ENCODE assay signal across 24 cellular contexts in the genomic region with DNA sequence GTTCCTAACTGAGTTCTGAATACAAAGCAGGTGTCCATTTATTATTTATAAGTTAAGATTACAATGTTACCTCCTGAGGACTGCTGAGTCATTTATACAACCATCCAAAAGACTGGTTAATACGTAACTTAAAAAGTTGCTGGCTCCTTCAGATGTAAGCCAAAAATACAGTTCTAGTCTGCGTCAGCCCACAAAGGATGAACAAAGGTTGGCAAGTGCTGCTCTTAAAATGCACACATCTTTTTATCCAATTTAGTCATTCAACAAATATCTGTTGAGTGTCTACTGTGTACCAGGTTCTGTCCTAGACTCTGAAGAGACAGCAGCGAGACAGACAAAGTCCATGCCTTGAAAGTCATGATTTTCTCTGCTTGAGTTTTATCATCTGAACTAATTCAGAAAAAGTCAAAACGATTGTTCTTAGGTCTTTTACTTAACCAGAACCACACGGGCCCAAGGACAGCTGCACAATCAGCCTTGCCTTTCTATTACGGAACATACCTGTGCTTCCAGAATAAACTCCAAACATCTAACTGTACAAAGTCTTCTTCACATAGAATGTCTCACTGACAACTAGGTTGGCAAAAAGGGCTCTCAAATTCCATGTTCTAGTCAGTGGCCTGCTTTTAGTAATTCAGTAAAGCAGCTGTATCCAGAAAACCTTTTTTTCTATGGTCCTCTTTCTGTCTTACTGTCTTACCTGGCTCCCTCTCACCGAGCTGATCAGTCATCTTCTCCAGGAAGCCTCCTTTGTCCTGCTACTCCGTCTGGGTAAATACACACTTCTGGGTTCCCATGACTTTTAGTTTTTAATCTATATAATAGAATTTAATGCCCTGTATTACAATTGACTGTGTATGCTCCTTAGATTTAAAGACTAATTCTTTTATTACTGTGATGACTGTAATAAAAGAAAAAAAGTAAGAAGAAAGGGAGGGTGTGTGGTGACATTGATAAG. TPM values are rescaled to one million over a fixed set of nuclear protein-coding genes. Genes with fewer than 3 reads are reported as not detected.
DNase-seq lines count a peak whose midpoint lies in the region; ATAC-seq, FAIRE-seq and TF ChIP-seq lines count a peak whose summit lies in the region.
"Had no signal": no experiment of that assay in that cellular context is flagged by ENCODE, and none has a peak within 500 bp of the region (broad histone marks: within the 10 kb centered on the region; RNA-seq: fewer than 3 reads in every experiment).

No MANE protein-coding gene starts in this region.

- no peaks in the 10 kb centered on the region; the same call in 1 of the 2 replicates for H3K27me3 ChIP-seq in IMR-90 (ENCODE audit: control insufficient read depth, insufficient read depth, low read length)
- H3K27me3 ChIP-seq in pancreas, result no peaks in the 10 kb centered on the region
- no peaks in the 10 kb centered on the region for H3K27me3 ChIP-seq in PC-9 (ENCODE audit: insufficient read depth, low read depth)
- H3K27me3 ChIP-seq: dorsolateral prefrontal cortex, right atrium auricular region, tibial nerve had no signal

- no peak overlapping the region for H2BK5ac ChIP-seq in IMR-90 (ENCODE audit: low read depth, low read length, poor library complexity, severe bottlenecking)

- intact Hi-C loops in IMR-90 (cut with micrococcal nuclease), result no loop called here
- intact Hi-C loops in kidney (cut with DNase I), result no loop called here
- intact Hi-C loops in pancreas (cut with DNase I), result no loop called here
- intact Hi-C loops in PC-9 (cut with micrococcal nuclease; ENCODE audit: unreplicated experiment), result no loop called here

- no peaks in the 10 kb centered on the region for H3K79me2 ChIP-seq in PC-9 (ENCODE audit: low read depth)

- no peak overlapping the region for H2BK20ac ChIP-seq in IMR-90 (ENCODE audit: low read depth, low read length)

- H3K23ac ChIP-seq in IMR-90 (ENCODE audit: low read depth, low read length), result no peak overlapping the region

- no peaks in the 10 kb centered on the region for H4K20me1 ChIP-seq in IMR-90 (ENCODE audit: insufficient read depth, low read length)
- no peaks in the 10 kb centered on the region for H4K20me1 ChIP-seq in PC-9 (ENCODE audit: insufficient read depth)

- H3K4me3 ChIP-seq in IMR-90 (ENCODE audit: insufficient read depth, low read depth, low read length) (no peak overlapping the region), kidney (ENCODE audit: low read length in 2 of 2) (no peak overlapping the region), pancreas (no peak overlapping the region), PC-9 (no peak overlapping the region)
- H3K4me3 ChIP-seq: dorsolateral prefrontal cortex, GM23248, right atrium auricular region, tibial nerve had no signal

- H3K9me3 ChIP-seq in IMR-90 (ENCODE audit: control insufficient read depth, insufficient read depth, low read length) (peaks cover 1% of the 10 kb centered on the region; the same call in 1 of the 2 replicates), kidney (ENCODE audit: control insufficient read depth in 1 of 2, low read length in 2 of 2) (no peaks in the 10 kb centered on the region), pancreas (no peaks in the 10 kb centered on the region), PC-9 (ENCODE audit: insufficient read depth, low read depth) (no peaks in the 10 kb centered on the region)
- H3K9me3 ChIP-seq: right atrium auricular region, tibial nerve had no signal

- peaks cover 9% of the 10 kb centered on the region for H3F3A ChIP-seq in PC-9 (ENCODE audit: insufficient read depth, low read depth)

- H3K9ac ChIP-seq in IMR-90 (ENCODE audit: low read depth, low read length), result no peak overlapping the region
- H3K9ac ChIP-seq in kidney (ENCODE audit: low read length in 2 of 2), result peak overlapping the region in 1 of 2 donors; percentile 30
- H3K9ac ChIP-seq: GM23248 had no signal

- no peak for TF ChIP-seq POLR2A in IMR-90 (IDR thresholded peaks at IDR 0.05; ENCODE audit: low read depth, low read length)

- POLR2A ChIA-PET in IMR-90 (lab: Charles Lee; ENCODE audit: unreplicated experiment) (no interaction called here), PC-9 (lab: Charles Lee; ENCODE audit: unreplicated experiment) (no interaction called here)

- no peak overlapping the region for H2BK15ac ChIP-seq in IMR-90 (ENCODE audit: low read depth, low read length)

- H4K5ac ChIP-seq in IMR-90 (ENCODE audit: low read depth, low read length), result no peak overlapping the region

- peaks cover 0 to 7% of the 10 kb centered on the region in 2 experiments; a peak in 1 of 4 replicates for H3K79me1 ChIP-seq in IMR-90 (ENCODE audit: low read depth in 1 of 2, low read length in 2 of 2)

- FAIRE-seq in kidney (lab: Jason Lieb, UNC) (peak; percentile 80), pancreas (lab: Jason Lieb, UNC) (no peak)

- DNase-seq in IMR-90 (no peak), kidney (no peak), pancreas (no peak), islet precursor cell (no peak), PC-9 (no peak), NK-92 (lab: John Stamatoyannopoulos, UW; ENCODE audit: unreplicated experiment) (no peak)
- DNase-seq: activated CD4-positive, alpha-beta T cell treated with anti-CD3 and anti-CD28 coated beads, Interleukin-2, amount 50 U/mL, for 1 hour; anterior cingulate cortex; C1 segment of cervical spinal cord; central memory CD4-positive, alpha-beta T cell; dorsolateral prefrontal cortex; foreskin fibroblast; GM23248; hippocampal formation; naive thymus-derived CD8-positive, alpha-beta T cell; NCI-H1105 treated with DMSO at 0.1 percent for 48 hours; NCI-H2081 treated with DMSO at 0.1 percent for 48 hours; stimulated activated CD4-positive, alpha-beta T cell treated with anti-CD3 and anti-CD28 coated beads, Interleukin-12 subunit alpha, Interleukin-12 subunit beta, amount 100 ng/mL, for 4 hours; stimulated activated naive CD8-positive, alpha-beta T cell treated with anti-CD3 and anti-CD28 coated beads, Interleukin-15, amount 100 ng/mL, for 72 hours had no signal

- H3K36me3 ChIP-seq in IMR-90 (ENCODE audit: control insufficient read depth, insufficient read depth, low read length) (no peaks in the 10 kb centered on the region), kidney (ENCODE audit: control insufficient read depth in 1 of 2, insufficient read depth in 2 of 2, low read length in 2 of 2) (no peaks in the 10 kb centered on the region), pancreas (no peaks in the 10 kb centered on the region), PC-9 (ENCODE audit: low read depth) (no peaks in the 10 kb centered on the region)
- H3K36me3 ChIP-seq: right atrium auricular region, tibial nerve had no signal

- dilution Hi-C loops in IMR-90 (cut with HindIII; ENCODE audit: low sequenced_read_pairs, unreplicated experiment), result no loop called here

- no peak overlapping the region for H2AK5ac ChIP-seq in IMR-90 (ENCODE audit: low read depth, low read length)

- no peak for TF ChIP-seq RAD21 in IMR-90 (IDR thresholded peaks at IDR 0.05; ENCODE audit: low read length)

- H3K4me1 ChIP-seq in IMR-90 (ENCODE audit: control insufficient read depth, insufficient read depth, low read length) (peaks cover 11% of the 10 kb centered on the region), kidney (ENCODE audit: control insufficient read depth in 1 of 2, insufficient read depth in 1 of 2, low read depth in 1 of 2, low read length in 2 of 2) (peaks cover 5 to 33% of the 10 kb centered on the region in 2 donors), pancreas (peaks cover 0 to 27% (median 21%) of the 10 kb centered on the region in 3 donors), PC-9 (replicated peaks; ENCODE audit: insufficient read depth) (peaks cover 13% of the 10 kb centered on the region)

- no TSS peak for BruUV-seq in IMR-90 (replicated peaks; lab: Mats Ljungman, UMichigan)
- BruUV-seq in PC-9 (replicated peaks; lab: Mats Ljungman, UMichigan), result no TSS peak

- H2AK9ac ChIP-seq in IMR-90 (replicated peaks; ENCODE audit: low read depth, low read length, poor library complexity), result no peak overlapping the region

- H2BK120ac ChIP-seq in IMR-90 (ENCODE audit: low read depth, low read length), result no peak overlapping the region

- ATAC-seq in GM18511 (IDR thresholded peaks at IDR 0.05; ENCODE audit: unreplicated experiment), result peak; percentile 82
- ATAC-seq in IMR-90 (ENCODE audit: low read depth), result no peak
- peak; percentile 95 to 98 (median 96) for ATAC-seq in pancreas
- ATAC-seq in HG02840 (IDR thresholded peaks at IDR 0.05; ENCODE audit: low FRiP score, unreplicated experiment), result no peak
- ATAC-seq: naive thymus-derived CD8-positive, alpha-beta T cell; stimulated activated naive CD8-positive, alpha-beta T cell treated with anti-CD3 and anti-CD28 coated beads, Interleukin-15, amount 100 ng/mL, for 72 hours had no signal

- no peak overlapping the region for H4K91ac ChIP-seq in IMR-90 (ENCODE audit: insufficient read depth, low read depth, low read length)

- no peak overlapping the region for H3K14ac ChIP-seq in IMR-90 (replicated peaks; ENCODE audit: low read depth, low read length)

- H3K27ac ChIP-seq in IMR-90 (ENCODE audit: insufficient read depth, low read length) (no peak overlapping the region), kidney (ENCODE audit: low read depth in 2 of 2, low read length in 2 of 2) (peak overlapping the region; percentile 43 to 72), pancreas (peak overlapping the region in 2 of 4 donors; percentile 62 to 66), PC-9 (no peak overlapping the region)
- H3K27ac ChIP-seq: dorsolateral prefrontal cortex, GM23248, HL-60, right atrium auricular region, tibial nerve had no signal

- H3K4ac ChIP-seq in IMR-90 (ENCODE audit: low read depth, low read length), result no peak overlapping the region

- H4K8ac ChIP-seq in IMR-90 (ENCODE audit: low read depth in 2 of 2, low read length in 2 of 2), result no peak overlapping the region

- H3K56ac ChIP-seq in IMR-90 (ENCODE audit: extremely low read depth, insufficient read depth, low read length), result no peak overlapping the region

- H3K18ac ChIP-seq in IMR-90 (ENCODE audit: low read depth, low read length), result no peak overlapping the region

- in situ Hi-C loops in IMR-90 (cut with MboI; ENCODE audit: low sequenced_read_pairs), result no loop called here

- CTCF ChIA-PET in IMR-90 (lab: Yijun Ruan, JAX), result no interaction called here
- CTCF ChIA-PET in PC-9 (lab: Charles Lee), result no interaction called here

- H3K4me2 ChIP-seq in IMR-90 (ENCODE audit: low read depth, low read length), result no peak overlapping the region
- no peak overlapping the region for H3K4me2 ChIP-seq in PC-9

- H3K9me2 ChIP-seq in PC-9 (ENCODE audit: insufficient read depth), result no peaks in the 10 kb centered on the region

- TF ChIP-seq CTCF in IMR-90 (conservative IDR thresholded peaks at IDR 0.05; ENCODE audit: low read depth, low read length) (no peak), kidney (IDR thresholded peaks at IDR 0.05; ENCODE audit: borderline replicate concordance, extremely low read depth, insufficient read depth) (no peak), pancreas (IDR thresholded peaks at IDR 0.05) (no peak), PC-9 (conservative IDR thresholded peaks at IDR 0.05) (no peak)

- H3K9me1 ChIP-seq in IMR-90 (ENCODE audit: insufficient read depth, low read length), result peaks cover 7% of the 10 kb centered on the region

- 92% methylated on average over 4 of the region's 8 CpGs; no CpG with 5 or more reads in 1 of the 2 experiments for WGBS in IMR-90 (ENCODE audit: extremely low coverage in 2 of 2, insufficient read length in 1 of 2), 2 experiments
- 18 to 19% methylated on average over 8 of the region's 8 CpGs for WGBS in pancreas, 2 donors

- H2AFZ ChIP-seq in IMR-90 (replicated peaks; ENCODE audit: low read length, poor library complexity) (no peak overlapping the region), PC-9 (no peak overlapping the region)
- H2AFZ ChIP-seq: GM23248 had no signal

RNA-seq across cellular contexts. Expression of gene CNN3, which starts 15.5 kb away (rescaled TPM):
- total RNA-seq in IMR-90 (2012; rRNA removed), result 552 and 592 TPM in 2 replicates
- polyA plus RNA-seq in IMR-90 (2012; rRNA removed), result 214 and 249 TPM in 2 replicates
- polyA plus RNA-seq in IMR-90 (2012; cell fraction: cytosol; rRNA removed), result 118 and 124 TPM in 2 replicates
- polyA plus RNA-seq in IMR-90 (2012; cell fraction: nucleus; rRNA removed; ENCODE audit: low replicate concordance), result 47.8 and 219 TPM in 2 replicates
- total RNA-seq in kidney, result 291 TPM
- polyA plus RNA-seq in kidney (ENCODE audit: insufficient read depth, low read depth, low replicate concordance), result 232 TPM
- total RNA-seq in pancreas, result 100 to 1,000 TPM in 2 of 6 donors, 10 to 100 TPM in 4; 31.7 to 143 (median 53.6) TPM
- polyA plus RNA-seq in pancreas, result 10 to 100 TPM; 33.6 to 49.4 TPM
- total RNA-seq in PC-9 (2021), result 125 and 135 TPM in 2 replicates

Comparison
In these comparisons a context has a peak if more than half of its experiments do, and no peak if none do; other contexts are left out.
1. ATAC-seq: peak in GM18511 (single experiment) and pancreas (4 of 4); none in IMR-90 (single experiment) and HG02840 (single experiment).
2. H3K27ac ChIP-seq: peak in kidney (2 of 2); none in IMR-90 (single experiment) and PC-9 (single experiment).